ENCODE assay signal across 1 cellular context in genomic region chr3:48188266-48189201, GRCh38.
TF ChIP-seq lines count a peak whose summit lies in the region.

Gene CDC25A (minus strand): TSS chr3:48188417. CDS start chr3:48187947, 470 bp downstream.

TF ChIP-seq in WTC11, 78 proteins besides CTCF, POLR2A, EP300 and RAD21 (continued from another document):
- TF ChIP-seq ZNF512 (CRISPR knock-in tag; IDR thresholded peaks at IDR 0.05; ENCODE audit: borderline replicate concordance): no peak
- TF ChIP-seq, protein P1, sequence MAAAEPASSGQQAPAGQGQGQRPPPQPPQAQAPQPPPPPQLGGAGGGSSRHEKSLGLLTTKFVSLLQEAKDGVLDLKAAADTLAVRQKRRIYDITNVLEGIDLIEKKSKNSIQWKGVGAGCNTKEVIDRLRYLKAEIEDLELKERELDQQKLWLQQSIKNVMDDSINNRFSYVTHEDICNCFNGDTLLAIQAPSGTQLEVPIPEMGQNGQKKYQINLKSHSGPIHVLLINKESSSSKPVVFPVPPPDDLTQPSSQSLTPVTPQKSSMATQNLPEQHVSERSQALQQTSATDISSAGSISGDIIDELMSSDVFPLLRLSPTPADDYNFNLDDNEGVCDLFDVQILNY (CRISPR knock-in tag; IDR thresholded peaks at IDR 0.05): peak; percentile 99
- peak; percentile 44; the same call in 1 of the 2 replicates for TF ChIP-seq FOXK1 (CRISPR knock-in tag; IDR thresholded peaks at IDR 0.05)
- TF ChIP-seq ZNF396 (CRISPR knock-in tag; IDR thresholded peaks at IDR 0.05; ENCODE audit: borderline replicate concordance): no peak
- TF ChIP-seq, protein P2, sequence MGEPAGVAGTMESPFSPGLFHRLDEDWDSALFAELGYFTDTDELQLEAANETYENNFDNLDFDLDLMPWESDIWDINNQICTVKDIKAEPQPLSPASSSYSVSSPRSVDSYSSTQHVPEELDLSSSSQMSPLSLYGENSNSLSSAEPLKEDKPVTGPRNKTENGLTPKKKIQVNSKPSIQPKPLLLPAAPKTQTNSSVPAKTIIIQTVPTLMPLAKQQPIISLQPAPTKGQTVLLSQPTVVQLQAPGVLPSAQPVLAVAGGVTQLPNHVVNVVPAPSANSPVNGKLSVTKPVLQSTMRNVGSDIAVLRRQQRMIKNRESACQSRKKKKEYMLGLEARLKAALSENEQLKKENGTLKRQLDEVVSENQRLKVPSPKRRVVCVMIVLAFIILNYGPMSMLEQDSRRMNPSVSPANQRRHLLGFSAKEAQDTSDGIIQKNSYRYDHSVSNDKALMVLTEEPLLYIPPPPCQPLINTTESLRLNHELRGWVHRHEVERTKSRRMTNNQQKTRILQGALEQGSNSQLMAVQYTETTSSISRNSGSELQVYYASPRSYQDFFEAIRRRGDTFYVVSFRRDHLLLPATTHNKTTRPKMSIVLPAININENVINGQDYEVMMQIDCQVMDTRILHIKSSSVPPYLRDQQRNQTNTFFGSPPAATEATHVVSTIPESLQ (CRISPR knock-in tag; IDR thresholded peaks at IDR 0.05): no peak
- no peak for TF ChIP-seq HMGXB4 (CRISPR knock-in tag; IDR thresholded peaks at IDR 0.05)
- 0 out of 2 replicates have a peak, but pooled peaks have one; percentile 4 for TF ChIP-seq CREM (CRISPR knock-in tag; IDR thresholded peaks at IDR 0.05)
- TF ChIP-seq E2F1 (CRISPR knock-in tag; IDR thresholded peaks at IDR 0.05): peak; percentile 92
- peak; percentile 53; the same call in 1 of the 2 replicates for TF ChIP-seq MYBL2 (CRISPR knock-in tag; IDR thresholded peaks at IDR 0.05)
- TF ChIP-seq RELA (CRISPR knock-in tag; IDR thresholded peaks at IDR 0.05; ENCODE audit: borderline replicate concordance): no peak
- TF ChIP-seq, protein P3, sequence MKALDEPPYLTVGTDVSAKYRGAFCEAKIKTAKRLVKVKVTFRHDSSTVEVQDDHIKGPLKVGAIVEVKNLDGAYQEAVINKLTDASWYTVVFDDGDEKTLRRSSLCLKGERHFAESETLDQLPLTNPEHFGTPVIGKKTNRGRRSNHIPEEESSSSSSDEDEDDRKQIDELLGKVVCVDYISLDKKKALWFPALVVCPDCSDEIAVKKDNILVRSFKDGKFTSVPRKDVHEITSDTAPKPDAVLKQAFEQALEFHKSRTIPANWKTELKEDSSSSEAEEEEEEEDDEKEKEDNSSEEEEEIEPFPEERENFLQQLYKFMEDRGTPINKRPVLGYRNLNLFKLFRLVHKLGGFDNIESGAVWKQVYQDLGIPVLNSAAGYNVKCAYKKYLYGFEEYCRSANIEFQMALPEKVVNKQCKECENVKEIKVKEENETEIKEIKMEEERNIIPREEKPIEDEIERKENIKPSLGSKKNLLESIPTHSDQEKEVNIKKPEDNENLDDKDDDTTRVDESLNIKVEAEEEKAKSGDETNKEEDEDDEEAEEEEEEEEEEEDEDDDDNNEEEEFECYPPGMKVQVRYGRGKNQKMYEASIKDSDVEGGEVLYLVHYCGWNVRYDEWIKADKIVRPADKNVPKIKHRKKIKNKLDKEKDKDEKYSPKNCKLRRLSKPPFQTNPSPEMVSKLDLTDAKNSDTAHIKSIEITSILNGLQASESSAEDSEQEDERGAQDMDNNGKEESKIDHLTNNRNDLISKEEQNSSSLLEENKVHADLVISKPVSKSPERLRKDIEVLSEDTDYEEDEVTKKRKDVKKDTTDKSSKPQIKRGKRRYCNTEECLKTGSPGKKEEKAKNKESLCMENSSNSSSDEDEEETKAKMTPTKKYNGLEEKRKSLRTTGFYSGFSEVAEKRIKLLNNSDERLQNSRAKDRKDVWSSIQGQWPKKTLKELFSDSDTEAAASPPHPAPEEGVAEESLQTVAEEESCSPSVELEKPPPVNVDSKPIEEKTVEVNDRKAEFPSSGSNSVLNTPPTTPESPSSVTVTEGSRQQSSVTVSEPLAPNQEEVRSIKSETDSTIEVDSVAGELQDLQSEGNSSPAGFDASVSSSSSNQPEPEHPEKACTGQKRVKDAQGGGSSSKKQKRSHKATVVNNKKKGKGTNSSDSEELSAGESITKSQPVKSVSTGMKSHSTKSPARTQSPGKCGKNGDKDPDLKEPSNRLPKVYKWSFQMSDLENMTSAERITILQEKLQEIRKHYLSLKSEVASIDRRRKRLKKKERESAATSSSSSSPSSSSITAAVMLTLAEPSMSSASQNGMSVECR (CRISPR knock-in tag; IDR thresholded peaks at IDR 0.05; ENCODE audit: borderline replicate concordance): peak; percentile 85; the same call in 1 of the 2 replicates
- TF ChIP-seq TP53 (CRISPR knock-in tag; IDR thresholded peaks at IDR 0.05): no peak
- TF ChIP-seq TEAD1 (CRISPR knock-in tag; IDR thresholded peaks at IDR 0.05): peak; percentile 17; the same call in 1 of the 2 replicates
- TF ChIP-seq, protein P4, sequence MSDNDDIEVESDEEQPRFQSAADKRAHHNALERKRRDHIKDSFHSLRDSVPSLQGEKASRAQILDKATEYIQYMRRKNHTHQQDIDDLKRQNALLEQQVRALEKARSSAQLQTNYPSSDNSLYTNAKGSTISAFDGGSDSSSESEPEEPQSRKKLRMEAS (CRISPR knock-in tag; IDR thresholded peaks at IDR 0.05): peak; percentile 42; the same call in 1 of the 2 replicates
